27 cellular contexts compared by ENCODE assay signal in genomic region chr4:117777721-117778120, GRCh38.
DNase-seq lines count a peak whose midpoint lies in the region; TF ChIP-seq lines count a peak whose summit lies in the region.
"Had no signal": no experiment of that assay in that cellular context is flagged by ENCODE, and none has a peak within 500 bp of the region (broad histone marks: within the 10 kb centered on the region; RNA-seq: fewer than 3 reads in every experiment).

No MANE protein-coding gene starts in this region.

- CTCF ChIA-PET in A673 (lab: Charles Lee), result no interaction called here

- intact Hi-C loops in A673 (cut with micrococcal nuclease; ENCODE audit: unreplicated experiment), result no loop called here

- DNase-seq in A673 (ENCODE audit: low spot score) (peak; percentile 22), NCI-H226 (peak; percentile 86), astrocyte of the spinal cord (ENCODE audit: low read depth, low spot score) (peak; percentile 51), kidney tubule cell (ENCODE audit: low spot score) (peak; percentile 42), T-helper 1 cell (no peak), NCI-H2196 (lab: John Stamatoyannopoulos, UW; ENCODE audit: unreplicated experiment) (no peak), coronary artery (ENCODE audit: low spot score) (no peak), H4 (ENCODE audit: low spot score) (no peak)
- DNase-seq: activated CD4-positive, alpha-beta T cell treated with anti-CD3 and anti-CD28 coated beads for 48 hours; activated CD8-positive, alpha-beta memory T cell treated with anti-CD3 and anti-CD28 coated beads for 24 hours; activated T-cell treated with anti-CD3 and anti-CD28 coated beads for 4 hours; AML-193; amygdala; CD4-positive, alpha-beta memory T cell; KG1; naive thymus-derived CD8-positive, alpha-beta T cell; NCI-H2029 treated with DMSO at 0.1 percent for 48 hours; NCI-H2227 treated with DMSO at 0.1 percent for 48 hours; NCI-H774; occipital lobe; SHP77 treated with DMSO at 0.1 percent for 48 hours; stimulated activated CD4-positive, alpha-beta T cell treated with anti-CD3 and anti-CD28 coated beads, Interleukin-4, amount 100 ng/mL, for 1 hour; SW 1271; T1000; WERI-Rb-1 had no signal

- H3K4me3 ChIP-seq in A673 (ENCODE audit: low read depth, low read length, poor library complexity, severe bottlenecking) (no peak overlapping the region), astrocyte of the spinal cord (ENCODE audit: low read depth, low read length) (no peak overlapping the region), coronary artery (no peak overlapping the region)
- H3K4me3 ChIP-seq: A549, GM12878 had no signal

- H3K4me1 ChIP-seq in A673 (ENCODE audit: insufficient read depth, low read length, poor library complexity, severe bottlenecking), result peaks cover 10% of the 10 kb centered on the region
- H3K4me1 ChIP-seq: A549 had no signal

- in situ Hi-C loops in astrocyte of the spinal cord (cut with HindIII; ENCODE audit: low sequenced_read_pairs), result no loop called here

- H3K36me3 ChIP-seq in A673 (ENCODE audit: insufficient read depth, low read length, poor library complexity, severe bottlenecking), result no peaks in the 10 kb centered on the region
- H3K36me3 ChIP-seq: WERI-Rb-1 had no signal

- POLR2A ChIA-PET in A673 (lab: Charles Lee; ENCODE audit: low non-redundant PET), result no interaction called here

- H3K27ac ChIP-seq in A673 (ENCODE audit: low read depth, low read length, poor library complexity, severe bottlenecking) (no peak overlapping the region), coronary artery (no peak overlapping the region)
- H3K27ac ChIP-seq: A549, WERI-Rb-1 had no signal

- BruUV-seq in A673 (replicated peaks; lab: Mats Ljungman, UMichigan), result no TSS peak

- H3K27me3 ChIP-seq in A673 (replicated peaks; ENCODE audit: insufficient read depth, low read depth, low read length, poor library complexity), result no peaks in the 10 kb centered on the region

- TF ChIP-seq CTCF in A673 (conservative IDR thresholded peaks at IDR 0.05; ENCODE audit: low read depth, low read length), result no peak
- TF ChIP-seq CTCF in astrocyte of the spinal cord (IDR thresholded peaks at IDR 0.05; ENCODE audit: low read depth, low read length), result no peak
- no peak for TF ChIP-seq CTCF in coronary artery (IDR thresholded peaks at IDR 0.05)

- H3K9me3 ChIP-seq in A673 (ENCODE audit: low read depth, low read length, poor library complexity, severe bottlenecking), result no peaks in the 10 kb centered on the region
- H3K9me3 ChIP-seq: A549 had no signal

Comparison
In these comparisons a context has a peak if more than half of its experiments do, and no peak if none do; other contexts are left out.
1. DNase-seq: peak in A673 (single experiment), NCI-H226 (single experiment), astrocyte of the spinal cord (single experiment) and kidney tubule cell (single experiment); none in T-helper 1 cell (0 of 5), NCI-H2196 (single experiment), coronary artery (single experiment) and H4 (single experiment).